In genomic region chr10:11516419-11516721, GRCh38 we compare ENCODE assay signal across 12 cellular contexts.
DNase-seq lines count a peak whose midpoint lies in the region; ATAC-seq and TF ChIP-seq lines count a peak whose summit lies in the region.
"Had no signal": no experiment of that assay in that cellular context is flagged by ENCODE, and none has a peak within 500 bp of the region (broad histone marks: within the 10 kb centered on the region; RNA-seq: fewer than 3 reads in every experiment).

No MANE protein-coding gene starts in this region.

- CTCF ChIA-PET in activated B cell treated with CpG ODN at 0.5 μM for 24 hours (lab: Charles Lee): interaction anchor here (1.0 to 4.0 kb wide), 12 partner anchors 12 to 242 kb away, joined by 3 to 92 read pairs (median 4); no protein-coding TSS in a partner anchor

- H3K27ac Mint-ChIP-seq in activated B cell treated with CpG ODN at 0.5 μM for 24 hours: peak overlapping the region; percentile 82

- ATAC-seq in GM18498 (IDR thresholded peaks at IDR 0.05; ENCODE audit: unreplicated experiment) (peak; percentile 51), GM19452 (IDR thresholded peaks at IDR 0.05; ENCODE audit: unreplicated experiment) (peak; percentile 56), HG03039 (IDR thresholded peaks at IDR 0.05; ENCODE audit: unreplicated experiment) (peak; percentile 66), activated B cell treated with CpG ODN at 0.5 μM for 24 hours (ENCODE audit: low read depth) (peak; percentile 64)

- TF ChIP-seq CTCF in activated B cell treated with CpG ODN at 0.5 μM for 24 hours (IDR thresholded peaks at IDR 0.05): no peak
- no peak for TF ChIP-seq CTCF in adrenal gland (IDR thresholded peaks at IDR 0.05)

- peaks cover 0 to 14% of the 10 kb centered on the region in 2 donors for H3K4me1 ChIP-seq in adrenal gland (replicated peaks in 1 of 2)

- H3K4me3 ChIP-seq in adrenal gland: no peak overlapping the region

- no peak overlapping the region for H3K27ac ChIP-seq in adrenal gland
- H3K27ac ChIP-seq: neutrophil had no signal

- peak overlapping the region; percentile 46 for H3K4me3 Mint-ChIP-seq in activated B cell treated with CpG ODN at 0.5 μM for 24 hours

- H3K9me3 Mint-ChIP-seq in activated B cell treated with CpG ODN at 0.5 μM for 24 hours: no peaks in the 10 kb centered on the region

- DNase-seq in activated B cell treated with CpG ODN at 0.5 μM for 24 hours (no peak), adrenal gland (no peak), D341Med (ENCODE audit: low spot score) (no peak), HT-29 (ENCODE audit: low spot score) (no peak), Ammon's horn (ENCODE audit: low spot score) (no peak)
- DNase-seq: Calu3, islet precursor cell, NCI-H2029 had no signal

- H3K27me3 ChIP-seq in adrenal gland: no peaks in the 10 kb centered on the region
- H3K27me3 ChIP-seq: neutrophil had no signal

- H3K4me1 Mint-ChIP-seq in activated B cell treated with CpG ODN at 0.5 μM for 24 hours: peaks cover 54% of the 10 kb centered on the region

- 61 to 88% (median 74%) methylated on average over 1 of the region's 1 CpG for WGBS in adrenal gland, 4 donors

- intact Hi-C loops in activated B cell treated with CpG ODN at 0.5 μM for 24 hours (cut with micrococcal nuclease) (loop anchor here (1.0 to 2.0 kb wide), 5 partner anchors 36 to 169 kb away; no protein-coding TSS in a partner anchor), adrenal gland (cut with DNase I) (loop anchor here (5.0 kb wide), 2 partner anchors 206 to 211 kb away; no protein-coding TSS in a partner anchor)

- H3K36me3 Mint-ChIP-seq in activated B cell treated with CpG ODN at 0.5 μM for 24 hours (ENCODE audit: low read depth): peaks cover 54% of the 10 kb centered on the region

- no peaks in the 10 kb centered on the region for H3K9me3 ChIP-seq in adrenal gland (replicated peaks in 1 of 3)
- H3K9me3 ChIP-seq: neutrophil had no signal

- H3K36me3 ChIP-seq in adrenal gland (replicated peaks in 1 of 2): no peaks in the 10 kb centered on the region
- H3K36me3 ChIP-seq: neutrophil had no signal

- TF ChIP-seq POLR2A in adrenal gland (IDR thresholded peaks at IDR 0.05): no peak

- POLR2A ChIA-PET in activated B cell treated with CpG ODN at 0.5 μM for 24 hours (lab: Charles Lee): interaction anchor here (1.0 to 2.1 kb wide), 3 partner anchors 93 to 241 kb away, joined by 3 to 9 read pairs (median 6); no protein-coding TSS in a partner anchor

- no peaks in the 10 kb centered on the region for H3K27me3 Mint-ChIP-seq in activated B cell treated with CpG ODN at 0.5 μM for 24 hours
